19 cellular contexts compared by ENCODE assay signal in the genomic region with DNA sequence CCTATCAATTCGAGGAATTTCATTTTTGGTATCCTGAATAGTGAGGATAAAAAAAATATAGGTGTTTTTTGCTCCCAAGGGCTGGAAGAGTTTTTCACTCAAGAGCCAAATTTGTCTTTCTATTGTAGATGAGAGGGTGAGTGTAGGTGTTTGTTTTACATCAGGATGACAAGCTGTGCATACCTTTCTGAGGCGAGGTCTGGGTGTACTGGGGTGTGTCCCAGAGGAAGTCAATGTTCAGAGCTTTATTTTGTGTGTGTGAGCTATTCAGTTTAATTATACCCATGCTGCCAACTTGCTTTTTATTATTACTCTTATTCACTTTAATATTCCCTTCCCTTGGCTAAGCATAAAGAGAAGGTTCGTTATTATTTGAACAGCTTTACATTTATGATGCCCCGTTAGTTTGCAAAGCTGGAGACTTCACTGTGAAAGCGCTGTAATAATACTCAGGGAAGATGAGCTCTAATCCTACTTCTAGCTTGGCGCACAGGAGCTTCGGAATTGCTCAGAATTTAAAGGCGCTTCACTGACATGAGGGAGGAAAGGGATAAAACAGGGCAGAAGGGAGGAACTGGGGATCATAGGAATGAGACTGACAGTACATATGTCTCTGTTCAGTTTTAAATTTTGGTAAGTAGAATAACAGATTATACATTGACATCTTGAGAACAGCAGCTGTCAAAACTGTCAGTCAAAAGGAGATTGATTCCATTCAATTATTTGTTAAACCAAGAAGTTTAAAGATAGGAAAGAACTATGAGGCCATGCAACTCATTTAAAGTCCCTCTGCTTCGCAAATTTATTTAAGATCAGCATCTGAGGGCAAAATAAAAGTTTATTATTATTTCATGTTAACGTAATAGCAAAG.
DNase-seq lines count a peak whose midpoint lies in the region; ATAC-seq and TF ChIP-seq lines count a peak whose summit lies in the region.
"Had no signal": no experiment of that assay in that cellular context is flagged by ENCODE, and none has a peak within 500 bp of the region (broad histone marks: within the 10 kb centered on the region; RNA-seq: fewer than 3 reads in every experiment).

No MANE protein-coding gene starts in this region.

- H3K36me3 Mint-ChIP-seq in Caco-2 (ENCODE audit: insufficient read depth, unreplicated experiment): no peaks in the 10 kb centered on the region

- CTCF ChIA-PET in Caco-2 (lab: Charles Lee): interaction anchor here (1.1 kb wide), 1 partner anchor 434 kb away, joined by 3 read pairs; no protein-coding TSS in a partner anchor

- peaks cover 3% of the 10 kb centered on the region for H3K9me3 Mint-ChIP-seq in Caco-2 (ENCODE audit: unreplicated experiment)

- H3K27ac Mint-ChIP-seq in Caco-2 (ENCODE audit: unreplicated experiment): peak overlapping the region; percentile 62
- H3K27ac Mint-ChIP-seq: activated T-helper 2 cell treated with anti-CD3 and anti-CD28 coated beads, Interferon-gamma antibody, Interleukin-2, Interleukin-4, amounts not matched to agents 10 μg/mL and 5 μg/mL and 100 μg/mL, durations not matched to agents 14 hours and 24 hours and 36 hours had no signal

- H3K9me3 ChIP-seq in Caco-2 (no peaks in the 10 kb centered on the region), neural cell (ENCODE audit: low read length) (no peaks in the 10 kb centered on the region)

- H3K79me2 ChIP-seq in neural cell (replicated peaks; ENCODE audit: insufficient read depth, low read length): no peaks in the 10 kb centered on the region

- H3K9me2 ChIP-seq in neural cell (ENCODE audit: insufficient read depth, low read length): no peaks in the 10 kb centered on the region

- no peak overlapping the region for H2AFZ ChIP-seq in neural cell (ENCODE audit: low read depth, low read length)

- POLR2A ChIA-PET in Caco-2 (lab: Charles Lee): no interaction called here

- H3K27me3 ChIP-seq in Caco-2 (replicated peaks; ENCODE audit: control insufficient read depth, insufficient read depth, low read length) (no peaks in the 10 kb centered on the region), neural cell (ENCODE audit: insufficient read depth, low read depth, low read length) (no peaks in the 10 kb centered on the region), H7 (ENCODE audit: control insufficient read depth, insufficient read depth, low read length) (no peaks in the 10 kb centered on the region)
- H3K27me3 ChIP-seq: brain microvascular endothelial cell had no signal

- H3K27me3 Mint-ChIP-seq in Caco-2 (ENCODE audit: insufficient read depth, unreplicated experiment): no peaks in the 10 kb centered on the region

- no peak overlapping the region for H3K4me3 Mint-ChIP-seq in Caco-2 (ENCODE audit: unreplicated experiment)

- peak; percentile 8 to 54 for DNase-seq in Caco-2
- DNase-seq in NCI-H69 (lab: John Stamatoyannopoulos, UW): peak; percentile 73
- no peak for DNase-seq in GDM1 (lab: John Stamatoyannopoulos, UW)
- DNase-seq in activated CD4-positive, alpha-beta T cell treated with anti-CD3 and anti-CD28 coated beads, Interleukin-2, amount 50 U/mL, for 1 hour: no peak
- no peak for DNase-seq in H7
- DNase-seq: brain microvascular endothelial cell; heart right ventricle; MV-4-11; NCI-H2029; NCI-H510A treated with DMSO at 0.1 percent for 48 hours; retina; stimulated activated CD4-positive, alpha-beta T cell treated with anti-CD3 and anti-CD28 coated beads, Interleukin-15, amount 100 ng/mL, for 24 hours; stimulated activated naive CD4-positive, alpha-beta T cell; trophoblast cell had no signal

- H4K20me1 ChIP-seq in neural cell (ENCODE audit: insufficient read depth): no peaks in the 10 kb centered on the region

- intact Hi-C loops in Caco-2 (cut with micrococcal nuclease; ENCODE audit: unreplicated experiment): loop anchor here (10.0 kb wide), 1 partner anchor 431 kb away; no protein-coding TSS in a partner anchor

- TF ChIP-seq CTCF in Caco-2 (IDR thresholded peaks at IDR 0.05; ENCODE audit: insufficient read depth in 1 of 2, low read depth in 1 of 2, low read length in 1 of 2, severe bottlenecking in 1 of 2, unreplicated experiment in 1 of 2) (no peak), neural cell (IDR thresholded peaks at IDR 0.05; ENCODE audit: poor library complexity, severe bottlenecking) (no peak)

- no peak overlapping the region for H3K4me3 ChIP-seq in Caco-2 (ENCODE audit: low read depth, low read length)
- H3K4me3 ChIP-seq in neural cell (ENCODE audit: low read length): no peak overlapping the region
- H3K4me3 ChIP-seq in H7 (ENCODE audit: insufficient read depth, low read depth, low read length): no peak overlapping the region
- H3K4me3 ChIP-seq: heart right ventricle had no signal

- no TSS peak for BruUV-seq in Caco-2 (replicated peaks; lab: Mats Ljungman, UMichigan)

- H3K36me3 ChIP-seq in Caco-2 (ENCODE audit: control insufficient read depth, insufficient read depth, low read length) (no peaks in the 10 kb centered on the region), neural cell (ENCODE audit: insufficient read depth, low read length) (no peaks in the 10 kb centered on the region), H7 (replicated peaks; ENCODE audit: control insufficient read depth, insufficient read depth, low read length) (no peaks in the 10 kb centered on the region)
- H3K36me3 ChIP-seq: brain microvascular endothelial cell, heart right ventricle had no signal

- ATAC-seq in esophagus mucosa: peak; percentile 98
- ATAC-seq in HG03108 (IDR thresholded peaks at IDR 0.05; ENCODE audit: unreplicated experiment): no peak
- ATAC-seq: activated CD4-positive, CD25-positive, alpha-beta regulatory T cell treated with anti-CD3 and anti-CD28 coated beads, Interleukin-2, amount 50 U/mL, for 24 hours; heart right ventricle had no signal

- no peak overlapping the region for H3K27ac ChIP-seq in neural cell (ENCODE audit: low read length)
- H3K27ac ChIP-seq: brain microvascular endothelial cell, heart right ventricle had no signal

- H3F3A ChIP-seq in neural cell (ENCODE audit: insufficient read depth, low read length, poor library complexity, severe bottlenecking): no peaks in the 10 kb centered on the region

- H3K4me1 Mint-ChIP-seq in Caco-2 (ENCODE audit: low read depth, unreplicated experiment): peaks cover 14% of the 10 kb centered on the region

- H3K4me1 ChIP-seq in Caco-2: peaks cover 5% of the 10 kb centered on the region
- H3K4me1 ChIP-seq: heart right ventricle had no signal

- no peak for TF ChIP-seq RAD21 in neural cell (conservative IDR thresholded peaks at IDR 0.05)

- H3K4me2 ChIP-seq in neural cell (ENCODE audit: low read length): no peak overlapping the region

- H3K9ac ChIP-seq in neural cell (ENCODE audit: low read length): no peak overlapping the region

- TF ChIP-seq EP300 in neural cell (conservative IDR thresholded peaks at IDR 0.05; ENCODE audit: poor library complexity, severe bottlenecking): peak; percentile 95

TF ChIP-seq in neural cell, 6 proteins besides CTCF, POLR2A, EP300 and RAD21:
- TF ChIP-seq POLR2AphosphoS5 (IDR thresholded peaks at IDR 0.05) (peak; percentile 61), TAF1 (IDR thresholded peaks at IDR 0.05; ENCODE audit: low read depth) (no peak)
- TF ChIP-seq, protein P1, sequence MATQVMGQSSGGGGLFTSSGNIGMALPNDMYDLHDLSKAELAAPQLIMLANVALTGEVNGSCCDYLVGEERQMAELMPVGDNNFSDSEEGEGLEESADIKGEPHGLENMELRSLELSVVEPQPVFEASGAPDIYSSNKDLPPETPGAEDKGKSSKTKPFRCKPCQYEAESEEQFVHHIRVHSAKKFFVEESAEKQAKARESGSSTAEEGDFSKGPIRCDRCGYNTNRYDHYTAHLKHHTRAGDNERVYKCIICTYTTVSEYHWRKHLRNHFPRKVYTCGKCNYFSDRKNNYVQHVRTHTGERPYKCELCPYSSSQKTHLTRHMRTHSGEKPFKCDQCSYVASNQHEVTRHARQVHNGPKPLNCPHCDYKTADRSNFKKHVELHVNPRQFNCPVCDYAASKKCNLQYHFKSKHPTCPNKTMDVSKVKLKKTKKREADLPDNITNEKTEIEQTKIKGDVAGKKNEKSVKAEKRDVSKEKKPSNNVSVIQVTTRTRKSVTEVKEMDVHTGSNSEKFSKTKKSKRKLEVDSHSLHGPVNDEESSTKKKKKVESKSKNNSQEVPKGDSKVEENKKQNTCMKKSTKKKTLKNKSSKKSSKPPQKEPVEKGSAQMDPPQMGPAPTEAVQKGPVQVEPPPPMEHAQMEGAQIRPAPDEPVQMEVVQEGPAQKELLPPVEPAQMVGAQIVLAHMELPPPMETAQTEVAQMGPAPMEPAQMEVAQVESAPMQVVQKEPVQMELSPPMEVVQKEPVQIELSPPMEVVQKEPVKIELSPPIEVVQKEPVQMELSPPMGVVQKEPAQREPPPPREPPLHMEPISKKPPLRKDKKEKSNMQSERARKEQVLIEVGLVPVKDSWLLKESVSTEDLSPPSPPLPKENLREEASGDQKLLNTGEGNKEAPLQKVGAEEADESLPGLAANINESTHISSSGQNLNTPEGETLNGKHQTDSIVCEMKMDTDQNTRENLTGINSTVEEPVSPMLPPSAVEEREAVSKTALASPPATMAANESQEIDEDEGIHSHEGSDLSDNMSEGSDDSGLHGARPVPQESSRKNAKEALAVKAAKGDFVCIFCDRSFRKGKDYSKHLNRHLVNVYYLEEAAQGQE (IDR thresholded peaks at IDR 0.05; ENCODE audit: borderline replicate concordance): peak; percentile 88

Comparison
In these comparisons a context has a peak if more than half of its experiments do, and no peak if none do; other contexts are left out.
1. DNase-seq: peak in Caco-2 (2 of 2) and NCI-H69 (single experiment); none in GDM1 (single experiment), activated CD4-positive, alpha-beta T cell treated with anti-CD3 and anti-CD28 coated beads, Interleukin-2, amount 50 U/mL, for 1 hour (single experiment) and H7 (single experiment).